In genomic region chr6:92848459-92848858, GRCh38 we compare ENCODE assay signal across 38 cellular contexts.
"Had no signal": no experiment of that assay in that cellular context is flagged by ENCODE, and none has a peak within 500 bp of the region (broad histone marks: within the 10 kb centered on the region; RNA-seq: fewer than 3 reads in every experiment).

No MANE protein-coding gene starts in this region.

- H3K27me3 ChIP-seq: body of pancreas, brain microvascular endothelial cell, breast epithelium had no signal

- ATAC-seq: activated CD8-positive, alpha-beta T cell treated with anti-CD3 and anti-CD28 coated beads for 36 hours; activated naive CD8-positive, alpha-beta T cell treated with anti-CD3 and anti-CD28 coated beads, Interleukin-2, amount 50 U/mL, for 24 hours; activated T-cell treated with anti-CD3 and anti-CD28 coated beads, Interleukin-2, amount 50 U/mL, for 4 hours; activated T-cell treated with anti-CD3 and anti-CD28 coated beads, Interleukin-2, amount 50 U/mL, for 72 hours; activated T-helper 17 cell treated with anti-CD3 and anti-CD28 coated beads, Interleukin-2, amount 50 U/mL, for 72 hours; body of pancreas had no signal

- H3K27ac ChIP-seq: body of pancreas, brain microvascular endothelial cell, breast epithelium, WERI-Rb-1 had no signal

- H3K27me3 Mint-ChIP-seq: activated B cell treated with CpG ODN at 0.5 μM for 24 hours; activated CD4-positive, alpha-beta memory T cell treated with anti-CD3 and anti-CD28 coated beads for 36 hours; activated CD4-positive, alpha-beta T cell treated with anti-CD3 and anti-CD28 coated beads, Interleukin-2, amount 10 ng/mL, durations not matched to agents 24 days and 14 days; activated CD8-positive, alpha-beta T cell treated with anti-CD3 and anti-CD28 coated beads for 36 hours; activated naive CD4-positive, alpha-beta T cell treated with anti-CD3 and anti-CD28 coated beads, Interleukin-2, amount 50 U/mL, for 24 hours; activated naive CD8-positive, alpha-beta T cell; activated naive CD8-positive, alpha-beta T cell treated with anti-CD3 and anti-CD28 coated beads, Interleukin-2, amount 10 ng/mL, durations not matched to agents 7 days and 5 days; activated naive CD8-positive, alpha-beta T cell treated with anti-CD3 and anti-CD28 coated beads, Interleukin-2, amount 50 U/mL, for 24 hours; activated T-helper 17 cell treated with anti-CD3 and anti-CD28 coated beads, Interleukin-2, amount 50 U/mL, for 72 hours had no signal

- H3K4me1 ChIP-seq: body of pancreas, breast epithelium had no signal

- H3K4me1 Mint-ChIP-seq: activated B cell treated with CpG ODN at 0.5 μM for 24 hours; activated CD4-positive, alpha-beta T cell treated with anti-CD3 and anti-CD28 coated beads, Interleukin-2, amount 10 ng/mL, durations not matched to agents 24 days and 14 days; activated naive CD4-positive, alpha-beta T cell treated with anti-CD3 and anti-CD28 coated beads, Interleukin-2, amount 50 U/mL, for 24 hours; activated naive CD8-positive, alpha-beta T cell treated with anti-CD3 and anti-CD28 coated beads, Interleukin-2, amount 10 ng/mL, durations not matched to agents 7 days and 5 days; activated naive CD8-positive, alpha-beta T cell treated with anti-CD3 and anti-CD28 coated beads, Interleukin-2, amount 50 U/mL, for 24 hours; activated T-helper 17 cell treated with anti-CD3 and anti-CD28 coated beads, Interleukin-2, amount 50 U/mL, for 72 hours had no signal

- DNase-seq: activated B cell treated with CpG ODN at 0.5 μM for 24 hours; activated CD4-positive, alpha-beta memory T cell treated with anti-CD3 and anti-CD28 coated beads for 36 hours; activated CD4-positive, alpha-beta T cell treated with anti-CD3 and anti-CD28 coated beads for 4 hours; activated CD4-positive, alpha-beta T cell treated with anti-CD3 and anti-CD28 coated beads, Interleukin-2, amount 10 ng/mL, durations not matched to agents 24 days and 14 days; activated CD4-positive, alpha-beta T cell treated with anti-CD3 and anti-CD28 coated beads, Interleukin-2, amount 50 U/mL, for 1 hour; activated CD4-positive, alpha-beta T cell treated with anti-CD3 and anti-CD28 coated beads, Interleukin-2, amount 50 U/mL, for 4 hours; activated CD4-positive, CD25-positive, alpha-beta regulatory T cell treated with anti-CD3 and anti-CD28 coated beads, Interleukin-2, amount 50 U/mL, for 72 hours; activated CD8-positive, alpha-beta memory T cell treated with anti-CD3 and anti-CD28 coated beads, Interleukin-2, amount 50 U/mL, for 4 hours; activated CD8-positive, alpha-beta T cell treated with anti-CD3 and anti-CD28 coated beads for 36 hours; activated effector memory CD4-positive, alpha-beta T cell treated with anti-CD3 and anti-CD28 coated beads, Interleukin-2, amount 50 U/mL, for 16 hours; activated gamma-delta T cell treated with Interleukin-2 at 50 U/mL for 16 hours; activated naive CD4-positive, alpha-beta T cell; activated naive CD4-positive, alpha-beta T cell treated with anti-CD3 and anti-CD28 coated beads for 36 hours; activated naive CD8-positive, alpha-beta T cell treated with anti-CD3 and anti-CD28 coated beads, Interleukin-2, amount 10 ng/mL, durations not matched to agents 7 days and 5 days; activated naive CD8-positive, alpha-beta T cell treated with anti-CD3 and anti-CD28 coated beads, Interleukin-2, amount 50 U/mL, for 24 hours; activated T-cell treated with anti-CD3 and anti-CD28 coated beads for 4 hours; activated T-cell treated with anti-CD3 and anti-CD28 coated beads, Interleukin-2, amount 50 U/mL, for 1 hour; activated T-cell treated with anti-CD3 and anti-CD28 coated beads, Interleukin-2, amount 50 U/mL, for 4 hours; activated T-cell treated with anti-CD3 and anti-CD28 coated beads, Interleukin-2, amount 50 U/mL, for 72 hours; amygdala; anterior cingulate cortex; body of pancreas; brain microvascular endothelial cell; central memory CD4-positive, alpha-beta T cell; T-helper 1 cell; T-helper 2 cell; T-helper 9 cell; WERI-Rb-1 had no signal

- H3K4me3 Mint-ChIP-seq: activated B cell treated with CpG ODN at 0.5 μM for 24 hours; activated CD4-positive, alpha-beta memory T cell treated with anti-CD3 and anti-CD28 coated beads for 36 hours; activated CD4-positive, alpha-beta T cell treated with anti-CD3 and anti-CD28 coated beads, Interleukin-2, amount 10 ng/mL, durations not matched to agents 24 days and 14 days; activated CD8-positive, alpha-beta T cell treated with anti-CD3 and anti-CD28 coated beads for 36 hours; activated naive CD4-positive, alpha-beta T cell treated with anti-CD3 and anti-CD28 coated beads for 36 hours; activated naive CD4-positive, alpha-beta T cell treated with anti-CD3 and anti-CD28 coated beads, Interleukin-2, amount 50 U/mL, for 24 hours; activated naive CD8-positive, alpha-beta T cell; activated naive CD8-positive, alpha-beta T cell treated with anti-CD3 and anti-CD28 coated beads, Interleukin-2, amount 10 ng/mL, durations not matched to agents 7 days and 5 days; activated naive CD8-positive, alpha-beta T cell treated with anti-CD3 and anti-CD28 coated beads, Interleukin-2, amount 50 U/mL, for 24 hours; activated T-cell treated with anti-CD3 and anti-CD28 coated beads, Interleukin-2, amount 50 U/mL, for 4 hours; activated T-cell treated with anti-CD3 and anti-CD28 coated beads, Interleukin-2, amount 50 U/mL, for 72 hours; activated T-helper 1 cell treated with anti-CD3 and anti-CD28 coated beads, Interleukin-12 subunit alpha, Interleukin-12 subunit beta, Interleukin-2, Interleukin-4 antibody, amounts not matched to agents 30 ng/mL and 10 ng/mL and 1 ng/mL, durations not matched to agents 14 hours and 24 hours and 36 hours; activated T-helper 17 cell treated with anti-CD3 and anti-CD28 coated beads, Interleukin-2, amount 50 U/mL, for 72 hours; T-helper 1 cell treated with Interleukin-12 subunit alpha and Interleukin-12 subunit beta and Interleukin-4 antibody, amounts not matched to agents 30 μg/mL and 1 μg/mL, for 36 hours; T-helper 2 cell treated with Interferon-gamma antibody and Interleukin-4, amounts not matched to agents 5 μg/mL and 100 μg/mL, for 36 hours had no signal

- H3K4me3 ChIP-seq: body of pancreas, breast epithelium had no signal

- H3K9me3 Mint-ChIP-seq: activated B cell treated with CpG ODN at 0.5 μM for 24 hours; activated naive CD4-positive, alpha-beta T cell treated with anti-CD3 and anti-CD28 coated beads for 36 hours; activated naive CD4-positive, alpha-beta T cell treated with anti-CD3 and anti-CD28 coated beads, Interleukin-2, amount 50 U/mL, for 24 hours; activated naive CD8-positive, alpha-beta T cell treated with anti-CD3 and anti-CD28 coated beads, Interleukin-2, amount 10 ng/mL, durations not matched to agents 7 days and 5 days; activated T-helper 1 cell treated with anti-CD3 and anti-CD28 coated beads, Interleukin-12 subunit alpha, Interleukin-12 subunit beta, Interleukin-2, Interleukin-4 antibody, amounts not matched to agents 30 ng/mL and 10 ng/mL and 1 ng/mL, durations not matched to agents 14 hours and 24 hours and 36 hours; T-helper 1 cell treated with Interleukin-12 subunit alpha and Interleukin-12 subunit beta and Interleukin-4 antibody, amounts not matched to agents 30 μg/mL and 1 μg/mL, for 36 hours; T-helper 2 cell treated with Interferon-gamma antibody and Interleukin-4, amounts not matched to agents 5 μg/mL and 100 μg/mL, for 36 hours had no signal

- H3K36me3 Mint-ChIP-seq: activated CD4-positive, alpha-beta memory T cell treated with anti-CD3 and anti-CD28 coated beads for 36 hours; activated naive CD4-positive, alpha-beta T cell treated with anti-CD3 and anti-CD28 coated beads, Interleukin-2, amount 50 U/mL, for 24 hours; activated naive CD8-positive, alpha-beta T cell; activated naive CD8-positive, alpha-beta T cell treated with anti-CD3 and anti-CD28 coated beads, Interleukin-2, amount 10 ng/mL, durations not matched to agents 7 days and 5 days had no signal

- H3K36me3 ChIP-seq: brain microvascular endothelial cell, breast epithelium, WERI-Rb-1 had no signal

- FAIRE-seq: astrocyte, colon, TTC549 had no signal

- H3K27ac Mint-ChIP-seq: activated B cell treated with CpG ODN at 0.5 μM for 24 hours; activated CD4-positive, alpha-beta memory T cell treated with anti-CD3 and anti-CD28 coated beads for 36 hours; activated CD4-positive, alpha-beta T cell treated with anti-CD3 and anti-CD28 coated beads, Interleukin-2, amount 10 ng/mL, durations not matched to agents 24 days and 14 days; activated CD8-positive, alpha-beta T cell treated with anti-CD3 and anti-CD28 coated beads for 36 hours; activated naive CD4-positive, alpha-beta T cell treated with anti-CD3 and anti-CD28 coated beads for 36 hours; activated naive CD4-positive, alpha-beta T cell treated with anti-CD3 and anti-CD28 coated beads, Interleukin-2, amount 50 U/mL, for 24 hours; activated naive CD8-positive, alpha-beta T cell; activated naive CD8-positive, alpha-beta T cell treated with anti-CD3 and anti-CD28 coated beads, Interleukin-2, amount 10 ng/mL, durations not matched to agents 7 days and 5 days; activated naive CD8-positive, alpha-beta T cell treated with anti-CD3 and anti-CD28 coated beads, Interleukin-2, amount 50 U/mL, for 24 hours; activated T-cell treated with anti-CD3 and anti-CD28 coated beads, Interleukin-2, amount 50 U/mL, for 72 hours; activated T-helper 1 cell treated with anti-CD3 and anti-CD28 coated beads, Interleukin-12 subunit alpha, Interleukin-12 subunit beta, Interleukin-2, Interleukin-4 antibody, amounts not matched to agents 30 ng/mL and 10 ng/mL and 1 ng/mL, durations not matched to agents 14 hours and 24 hours and 36 hours; activated T-helper 17 cell treated with anti-CD3 and anti-CD28 coated beads, Interleukin-2, amount 50 U/mL, for 72 hours; T-helper 1 cell treated with Interleukin-12 subunit alpha and Interleukin-12 subunit beta and Interleukin-4 antibody, amounts not matched to agents 30 μg/mL and 1 μg/mL, for 36 hours; T-helper 2 cell treated with Interferon-gamma antibody and Interleukin-4, amounts not matched to agents 5 μg/mL and 100 μg/mL, for 36 hours had no signal

- H3K9me3 ChIP-seq: body of pancreas, breast epithelium had no signal
